10 cellular contexts compared by ENCODE assay signal in the genomic region with DNA sequence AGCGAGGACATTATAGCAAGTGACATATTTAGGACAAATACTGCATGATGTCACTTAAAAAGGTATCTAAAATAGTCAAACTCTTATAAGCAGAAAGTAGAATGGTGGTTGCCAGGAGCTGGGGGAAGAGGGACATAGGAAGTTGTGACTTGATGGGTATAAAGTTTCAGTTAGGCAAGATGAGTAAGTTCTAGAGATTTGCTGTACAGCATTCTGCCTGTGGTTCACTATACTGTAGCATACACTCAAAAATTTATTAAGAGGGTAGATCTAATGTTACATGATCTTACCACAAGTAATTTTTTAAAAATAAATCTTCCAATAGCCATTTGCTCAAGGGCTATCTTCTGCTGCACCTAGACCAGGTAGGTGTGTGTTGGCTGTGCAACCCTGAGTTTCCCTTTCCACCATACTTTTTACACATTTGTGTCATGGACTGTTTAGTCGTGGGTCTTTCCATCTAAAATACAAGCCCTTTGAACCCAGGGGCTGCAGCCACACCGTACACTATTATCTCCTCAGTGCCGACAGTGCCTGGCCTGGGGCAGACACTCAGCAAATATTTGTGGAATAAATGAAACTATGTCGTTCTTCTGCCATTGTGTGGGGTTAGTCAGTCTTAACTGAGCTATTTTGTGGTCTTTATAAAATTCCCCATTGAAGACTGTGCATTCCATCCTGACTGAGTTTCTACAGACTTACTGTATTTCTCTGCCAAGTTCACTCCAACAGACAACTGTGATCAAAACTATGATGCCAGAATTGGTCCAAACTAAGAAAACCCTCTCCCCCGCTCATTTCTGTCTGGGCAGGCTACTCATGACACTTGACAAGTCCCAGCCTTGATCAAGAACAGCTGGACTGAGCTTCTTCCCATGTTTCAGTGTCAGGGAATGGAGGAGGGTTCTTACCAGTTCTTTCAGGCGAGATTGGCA.
A peak's percentile ranks its signal among the peaks of the same experiment; 100 is the strongest.
DNase-seq lines count a peak whose midpoint lies in the region; ATAC-seq, FAIRE-seq and TF ChIP-seq lines count a peak whose summit lies in the region.
"Had no signal": no experiment of that assay in that cellular context is flagged by ENCODE, and none has a peak within 500 bp of the region (broad histone marks: within the 10 kb centered on the region; RNA-seq: fewer than 3 reads in every experiment).

No MANE protein-coding gene starts in this region.

- no peaks in the 10 kb centered on the region for H3K4me1 Mint-ChIP-seq in CD8-positive, alpha-beta T cell (ENCODE audit: low read depth)
- H3K4me1 Mint-ChIP-seq: endodermal cell had no signal

- peaks cover 5% of the 10 kb centered on the region for H3K27me3 Mint-ChIP-seq in CD8-positive, alpha-beta T cell (ENCODE audit: low read depth)

- H3K27me3 ChIP-seq in subcutaneous abdominal adipose tissue (ENCODE audit: control insufficient read depth in 5 of 5, insufficient read depth in 4 of 5, low read length in 5 of 5), result peaks cover 0 to 3% (median 0%) of the 10 kb centered on the region in 5 donors
- no peaks in the 10 kb centered on the region for H3K27me3 ChIP-seq in CD8-positive, alpha-beta T cell (ENCODE audit: insufficient read depth, low read length)

- H3K9ac ChIP-seq in subcutaneous abdominal adipose tissue (ENCODE audit: low read length in 5 of 5), result peak overlapping the region in 1 of 5 donors; percentile 65

- no peak for ATAC-seq in CD8-positive, alpha-beta T cell
- ATAC-seq in GM19397 (IDR thresholded peaks at IDR 0.05; ENCODE audit: unreplicated experiment) (no peak), HG03378 (IDR thresholded peaks at IDR 0.05; ENCODE audit: unreplicated experiment) (no peak)

- POLR2A ChIA-PET in CD8-positive, alpha-beta T cell (lab: Charles Lee), result no interaction called here

- H3K9me3 Mint-ChIP-seq in CD8-positive, alpha-beta T cell, result no peaks in the 10 kb centered on the region
- H3K9me3 Mint-ChIP-seq: endodermal cell had no signal

- H3K27ac Mint-ChIP-seq in CD8-positive, alpha-beta T cell, result no peak overlapping the region
- H3K27ac Mint-ChIP-seq: endodermal cell had no signal

- H3K36me3 Mint-ChIP-seq in CD8-positive, alpha-beta T cell, result no peaks in the 10 kb centered on the region

- no peak for TF ChIP-seq CTCF in CD8-positive, alpha-beta T cell (IDR thresholded peaks at IDR 0.05)

- CTCF ChIA-PET in CD8-positive, alpha-beta T cell (lab: Charles Lee), result no interaction called here

- H3K27ac ChIP-seq in subcutaneous abdominal adipose tissue (ENCODE audit: low read depth, low read length), result peak overlapping the region; percentile 70
- H3K27ac ChIP-seq in CD8-positive, alpha-beta T cell (ENCODE audit: low read depth, low read length), result no peak overlapping the region

- H3K36me3 ChIP-seq in subcutaneous abdominal adipose tissue (ENCODE audit: control insufficient read depth in 5 of 5, insufficient read depth in 5 of 5, low read length in 5 of 5), result no peaks in the 10 kb centered on the region
- no peaks in the 10 kb centered on the region for H3K36me3 ChIP-seq in CD8-positive, alpha-beta T cell (ENCODE audit: insufficient read depth, low read length)

- DNase-seq in HTR-8/SVneo (ENCODE audit: insufficient read length, low spot score) (peak; percentile 38), brain pericyte (ENCODE audit: low read depth, low spot score) (peak; percentile 22), islet precursor cell (peak; percentile 58), SKM-1 (lab: John Stamatoyannopoulos, UW; ENCODE audit: unreplicated experiment) (no peak)
- DNase-seq in CD8-positive, alpha-beta T cell, result no peak
- DNase-seq: endodermal cell had no signal

- FAIRE-seq in HTR-8/SVneo (lab: Jason Lieb, UNC), result peak; percentile 77
- FAIRE-seq: GM12891 had no signal

- H3K4me3 Mint-ChIP-seq in CD8-positive, alpha-beta T cell, result no peak overlapping the region
- H3K4me3 Mint-ChIP-seq: endodermal cell had no signal

- peak overlapping the region in 1 of 5 donors; percentile 28 for H3K4me3 ChIP-seq in subcutaneous abdominal adipose tissue (ENCODE audit: low read depth in 1 of 5, low read length in 5 of 5)
- H3K4me3 ChIP-seq in CD8-positive, alpha-beta T cell (ENCODE audit: low read depth, low read length), result no peak overlapping the region

- H3K4me1 ChIP-seq in subcutaneous abdominal adipose tissue (ENCODE audit: control insufficient read depth in 5 of 5, insufficient read depth in 5 of 5, low read length in 5 of 5), result peaks cover 2 to 22% (median 8%) of the 10 kb centered on the region in 5 donors
- H3K4me1 ChIP-seq in CD8-positive, alpha-beta T cell (ENCODE audit: insufficient read depth, low read length), result no peaks in the 10 kb centered on the region

- intact Hi-C loops in CD8-positive, alpha-beta T cell (cut with DNase I, micrococcal nuclease), result no loop called here

- H3K9me3 ChIP-seq in subcutaneous abdominal adipose tissue (ENCODE audit: control insufficient read depth in 5 of 5, low read length in 5 of 5), result no peaks in the 10 kb centered on the region
- no peaks in the 10 kb centered on the region for H3K9me3 ChIP-seq in CD8-positive, alpha-beta T cell (ENCODE audit: low read length)

Comparison
In these comparisons a context has a peak if more than half of its experiments do, and no peak if none do; other contexts are left out.
1. DNase-seq: peak in HTR-8/SVneo (single experiment), brain pericyte (single experiment) and islet precursor cell (single experiment); none in CD8-positive, alpha-beta T cell (0 of 7) and SKM-1 (single experiment).